Comparison of ENCODE assay signal across 8 cellular contexts in genomic region chr1:40096646-40096976, GRCh38. TPM values are rescaled to one million over a fixed set of nuclear protein-coding genes. Genes with fewer than 3 reads are reported as not detected.
A peak's percentile ranks its signal among the peaks of the same experiment; 100 is the strongest.
DNase-seq lines count a peak whose midpoint lies in the region; ATAC-seq and TF ChIP-seq lines count a peak whose summit lies in the region.

No MANE protein-coding gene starts in this region.

- H3K9ac ChIP-seq in HUES48 (ENCODE audit: low read depth, low read length) (peak overlapping the region; percentile 79), mesendoderm (ENCODE audit: low read length) (peak overlapping the region; percentile 57)

- H3K18ac ChIP-seq in mesendoderm (ENCODE audit: low read length): no peak overlapping the region

- peaks cover 6% of the 10 kb centered on the region; the same call in 1 of the 2 replicates for H3K4me1 ChIP-seq in HUES48 (ENCODE audit: control insufficient read depth, insufficient read depth, low read length)
- H3K4me1 ChIP-seq in mesendoderm (ENCODE audit: control insufficient read depth, low read depth, low read length): no peaks in the 10 kb centered on the region

- no peak overlapping the region for H2BK120ac ChIP-seq in mesendoderm (ENCODE audit: low read depth, low read length)

- peaks cover 18% of the 10 kb centered on the region for H3K79me1 ChIP-seq in mesendoderm (ENCODE audit: low read length)

- H3K36me3 ChIP-seq in HUES48 (ENCODE audit: control insufficient read depth, insufficient read depth, low read length): peaks cover 9% of the 10 kb centered on the region
- H3K36me3 ChIP-seq in mesendoderm (ENCODE audit: control insufficient read depth, insufficient read depth, low read length): no peaks in the 10 kb centered on the region

- H3K9me3 ChIP-seq in HUES48 (ENCODE audit: control insufficient read depth, insufficient read depth, low read length): no peaks in the 10 kb centered on the region

- peak overlapping the region; percentile 92 for H3K4me2 ChIP-seq in mesendoderm (ENCODE audit: low read length)

- H3K27ac ChIP-seq in HUES48 (ENCODE audit: low read depth, low read length) (peak overlapping the region; percentile 64), mesendoderm (ENCODE audit: low read depth, low read length) (no peak overlapping the region)

- H3K23ac ChIP-seq in mesendoderm (ENCODE audit: low read length): no peak overlapping the region

- peaks cover 9% of the 10 kb centered on the region for H3K79me2 ChIP-seq in mesendoderm (ENCODE audit: control insufficient read depth, insufficient read depth, low read length)

- H2BK5ac ChIP-seq in mesendoderm (ENCODE audit: low read length): no peak overlapping the region

- no peak for TF ChIP-seq CTCF in cardiac fibroblast (IDR thresholded peaks at IDR 0.05; ENCODE audit: low read depth, low read length)

- ATAC-seq in GM19452 (IDR thresholded peaks at IDR 0.05; ENCODE audit: unreplicated experiment): peak; percentile 24
- no peak for ATAC-seq in GM18520 (IDR thresholded peaks at IDR 0.05; ENCODE audit: unreplicated experiment)

- no CpG with 5 or more reads among the region's 9 CpGs for WGBS in mesendoderm (ENCODE audit: extremely low coverage, insufficient coverage, low lambda C conversion rate)

- H3K27me3 ChIP-seq in HUES48 (ENCODE audit: control insufficient read depth, insufficient read depth, low read length) (no peaks in the 10 kb centered on the region; the same call in 1 of the 2 replicates), mesendoderm (ENCODE audit: insufficient read depth, low read length, poor library complexity) (peaks cover 2% of the 10 kb centered on the region)

- no peak overlapping the region for H4K5ac ChIP-seq in mesendoderm (ENCODE audit: low read length)

- H4K8ac ChIP-seq in mesendoderm (ENCODE audit: low read depth, low read length): no peak overlapping the region

- H3K56ac ChIP-seq in mesendoderm (ENCODE audit: low read length): peak overlapping the region; percentile 74

- H2AK5ac ChIP-seq in mesendoderm (ENCODE audit: low read length): no peak overlapping the region

- H3K4me3 ChIP-seq in HUES48 (ENCODE audit: low read depth, low read length): peak overlapping the region; percentile 91
- peak overlapping the region; percentile 75 to 87 for H3K4me3 ChIP-seq in cardiac fibroblast (replicated peaks in 1 of 2; ENCODE audit: low read depth in 2 of 2, low read length in 2 of 2)
- H3K4me3 ChIP-seq in mesendoderm (ENCODE audit: low read length): peak overlapping the region; percentile 34

- peak overlapping the region; percentile 20 for H3K4ac ChIP-seq in mesendoderm (ENCODE audit: low read depth, low read length)

- H2BK15ac ChIP-seq in mesendoderm (replicated peaks; ENCODE audit: low read depth): no peak overlapping the region

- no peak for DNase-seq in cardiac fibroblast (ENCODE audit: low read depth in 2 of 2)
- no peak for DNase-seq in mesendoderm
- no peak for DNase-seq in NCI-H1930 (lab: John Stamatoyannopoulos, UW)
- no peak for DNase-seq in NCI-H1417 treated with DMSO at 0.1 percent for 48 hours (lab: John Stamatoyannopoulos, UW)
- DNase-seq in NCI-H524 treated with DMSO at 0.1 percent for 48 hours (lab: John Stamatoyannopoulos, UW): no peak

RNA-seq across cellular contexts. Expression of gene PPT1, which starts 0.4 kb away (rescaled TPM):
- polyA plus RNA-seq in mesendoderm (2013, experiment 1 of 2): 153 TPM
- 151 TPM for polyA plus RNA-seq in mesendoderm (2013, experiment 2 of 2)

RNA-seq across cellular contexts. Expression of gene CAP1, which starts 56.1 kb away (rescaled TPM):
- polyA plus RNA-seq in mesendoderm (2013, experiment 1 of 2): 257 TPM
- polyA plus RNA-seq in mesendoderm (2013, experiment 2 of 2): 262 TPM

Comparison
In these comparisons a context has a peak if more than half of its experiments do, and no peak if none do; other contexts are left out.
1. H3K4me3 ChIP-seq: peak in every context shown above with its lines; median percentile 91 in HUES48; 81 in cardiac fibroblast; 34 in mesendoderm.